Comparison of ENCODE assay signal across 40 cellular contexts in the genomic region with DNA sequence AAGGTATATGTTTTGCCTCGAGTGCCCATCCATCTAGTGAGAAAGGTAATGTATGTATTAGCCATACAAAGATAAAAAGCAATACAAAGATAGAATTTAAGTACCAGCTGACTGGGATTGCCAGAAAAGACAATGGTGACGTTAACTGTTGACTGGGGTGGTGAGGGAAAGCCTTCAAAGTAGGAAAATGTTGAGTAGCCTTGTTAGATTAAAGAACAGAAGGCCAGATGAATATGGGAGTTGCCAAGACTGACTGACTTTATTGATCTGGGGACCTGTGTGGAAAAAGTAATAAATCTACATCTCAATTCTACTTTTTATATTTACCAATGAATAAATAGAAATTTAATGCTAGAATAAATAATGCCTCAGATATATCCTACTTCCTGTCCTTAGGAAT.
"Had no signal": no experiment of that assay in that cellular context is flagged by ENCODE, and none has a peak within 500 bp of the region (broad histone marks: within the 10 kb centered on the region; RNA-seq: fewer than 3 reads in every experiment).

No MANE protein-coding gene starts in this region.

- H3K27ac Mint-ChIP-seq: activated naive CD4-positive, alpha-beta T cell treated with anti-CD3 and anti-CD28 coated beads for 36 hours; activated naive CD4-positive, alpha-beta T cell treated with anti-CD3 and anti-CD28 coated beads, Interleukin-2, amount 10 ng/mL, durations not matched to agents 7 days and 5 days; activated naive CD4-positive, alpha-beta T cell treated with anti-CD3 and anti-CD28 coated beads, Interleukin-2, amount 50 U/mL, for 24 hours; activated naive CD4-positive, alpha-beta T cell treated with anti-CD3 and anti-CD28 coated beads, Interleukin-2, amount 50 U/mL, for 72 hours; activated naive CD8-positive, alpha-beta T cell; activated naive CD8-positive, alpha-beta T cell treated with anti-CD3 and anti-CD28 coated beads for 36 hours; activated naive CD8-positive, alpha-beta T cell treated with anti-CD3 and anti-CD28 coated beads, Interleukin-2, amount 10 ng/mL, durations not matched to agents 7 days and 5 days; activated naive CD8-positive, alpha-beta T cell treated with anti-CD3 and anti-CD28 coated beads, Interleukin-2, amount 50 U/mL, for 24 hours; activated T-cell treated with anti-CD3 and anti-CD28 coated beads, Interleukin-2, amount 50 U/mL, for 24 hours; activated T-cell treated with anti-CD3 and anti-CD28 coated beads, Interleukin-2, amount 50 U/mL, for 72 hours; activated T-helper 1 cell treated with anti-CD3 and anti-CD28 coated beads, Interleukin-12 subunit alpha, Interleukin-12 subunit beta, Interleukin-2, Interleukin-4 antibody, amounts not matched to agents 30 ng/mL and 10 ng/mL and 1 ng/mL, durations not matched to agents 14 hours and 24 hours and 36 hours; activated T-helper 17 cell treated with anti-CD3 and anti-CD28 coated beads, Interleukin-2, amount 50 U/mL, for 72 hours; activated T-helper 2 cell treated with anti-CD3 and anti-CD28 coated beads, Interferon-gamma antibody, Interleukin-2, Interleukin-4, amounts not matched to agents 10 μg/mL and 5 μg/mL and 100 μg/mL, durations not matched to agents 14 hours and 24 hours and 36 hours; brain had no signal

- H3K27me3 Mint-ChIP-seq: activated naive CD4-positive, alpha-beta T cell treated with anti-CD3 and anti-CD28 coated beads, Interleukin-2, amount 10 ng/mL, durations not matched to agents 7 days and 5 days; activated naive CD4-positive, alpha-beta T cell treated with anti-CD3 and anti-CD28 coated beads, Interleukin-2, amount 50 U/mL, for 24 hours; activated naive CD8-positive, alpha-beta T cell; activated naive CD8-positive, alpha-beta T cell treated with anti-CD3 and anti-CD28 coated beads for 36 hours; activated naive CD8-positive, alpha-beta T cell treated with anti-CD3 and anti-CD28 coated beads, Interleukin-2, amount 10 ng/mL, durations not matched to agents 7 days and 5 days; activated naive CD8-positive, alpha-beta T cell treated with anti-CD3 and anti-CD28 coated beads, Interleukin-2, amount 50 U/mL, for 24 hours; activated T-cell treated with anti-CD3 and anti-CD28 coated beads, Interleukin-2, amount 50 U/mL, for 24 hours; activated T-helper 17 cell treated with anti-CD3 and anti-CD28 coated beads, Interleukin-2, amount 50 U/mL, for 72 hours; central memory CD8-positive, alpha-beta T cell had no signal

- H3K9me3 ChIP-seq: adrenal gland, ascending aorta, body of pancreas, breast epithelium had no signal

- H3K4me1 Mint-ChIP-seq: activated naive CD4-positive, alpha-beta T cell treated with anti-CD3 and anti-CD28 coated beads, Interleukin-2, amount 10 ng/mL, durations not matched to agents 7 days and 5 days; activated naive CD4-positive, alpha-beta T cell treated with anti-CD3 and anti-CD28 coated beads, Interleukin-2, amount 50 U/mL, for 24 hours; activated naive CD8-positive, alpha-beta T cell treated with anti-CD3 and anti-CD28 coated beads for 36 hours; activated naive CD8-positive, alpha-beta T cell treated with anti-CD3 and anti-CD28 coated beads, Interleukin-2, amount 10 ng/mL, durations not matched to agents 7 days and 5 days; activated naive CD8-positive, alpha-beta T cell treated with anti-CD3 and anti-CD28 coated beads, Interleukin-2, amount 50 U/mL, for 24 hours; activated T-helper 17 cell treated with anti-CD3 and anti-CD28 coated beads, Interleukin-2, amount 50 U/mL, for 72 hours; brain; central memory CD8-positive, alpha-beta T cell had no signal

- DNase-seq: activated effector memory CD4-positive, alpha-beta T cell treated with anti-CD3 and anti-CD28 coated beads, Interleukin-2, amount 50 U/mL, for 16 hours; activated effector memory CD4-positive, alpha-beta T cell treated with Interleukin-2 at 50 U/mL for 16 hours; activated gamma-delta T cell; activated gamma-delta T cell treated with Interleukin-2 at 50 U/mL for 16 hours; activated naive CD4-positive, alpha-beta T cell; activated naive CD4-positive, alpha-beta T cell treated with anti-CD3 and anti-CD28 coated beads for 36 hours; activated naive CD4-positive, alpha-beta T cell treated with anti-CD3 and anti-CD28 coated beads, Interleukin-2, amount 10 ng/mL, durations not matched to agents 7 days and 5 days; activated naive CD4-positive, alpha-beta T cell treated with anti-CD3 and anti-CD28 coated beads, Interleukin-2, amount 50 U/mL, for 16 hours; activated naive CD4-positive, alpha-beta T cell treated with Interleukin-2 at 50 U/mL for 16 hours; activated naive CD8-positive, alpha-beta T cell treated with anti-CD3 and anti-CD28 coated beads for 36 hours; activated naive CD8-positive, alpha-beta T cell treated with anti-CD3 and anti-CD28 coated beads, Interleukin-2, amount 10 ng/mL, durations not matched to agents 7 days and 5 days; activated naive CD8-positive, alpha-beta T cell treated with anti-CD3 and anti-CD28 coated beads, Interleukin-2, amount 50 U/mL, for 24 hours; activated T-cell treated with anti-CD3 and anti-CD28 coated beads, Interleukin-2, amount 50 U/mL, for 1 hour; activated T-cell treated with anti-CD3 and anti-CD28 coated beads, Interleukin-2, amount 50 U/mL, for 24 hours; activated T-cell treated with anti-CD3 and anti-CD28 coated beads, Interleukin-2, amount 50 U/mL, for 4 hours; activated T-cell treated with anti-CD3 and anti-CD28 coated beads, Interleukin-2, amount 50 U/mL, for 48 hours; activated T-cell treated with anti-CD3 and anti-CD28 coated beads, Interleukin-2, amount 50 U/mL, for 72 hours; adrenal gland; amniotic stem cell; amygdala; anterior cingulate cortex; aorta; body of pancreas; brain microvascular endothelial cell; caudate nucleus; central memory CD4-positive, alpha-beta T cell; cerebellar nuclear complex had no signal

- ATAC-seq: activated naive CD4-positive, alpha-beta T cell treated with anti-CD3 and anti-CD28 coated beads, Interleukin-2, amount 50 U/mL, for 72 hours; activated naive CD8-positive, alpha-beta T cell treated with anti-CD3 and anti-CD28 coated beads, Interleukin-2, amount 50 U/mL, for 24 hours; activated T-cell treated with anti-CD3 and anti-CD28 coated beads, Interleukin-2, amount 50 U/mL, for 4 hours; activated T-cell treated with anti-CD3 and anti-CD28 coated beads, Interleukin-2, amount 50 U/mL, for 72 hours; activated T-helper 17 cell treated with anti-CD3 and anti-CD28 coated beads, Interleukin-2, amount 50 U/mL, for 72 hours; body of pancreas had no signal

- H3K36me3 Mint-ChIP-seq: activated naive CD4-positive, alpha-beta T cell treated with anti-CD3 and anti-CD28 coated beads, Interleukin-2, amount 10 ng/mL, durations not matched to agents 7 days and 5 days; activated naive CD4-positive, alpha-beta T cell treated with anti-CD3 and anti-CD28 coated beads, Interleukin-2, amount 50 U/mL, for 24 hours; activated naive CD4-positive, alpha-beta T cell treated with anti-CD3 and anti-CD28 coated beads, Interleukin-2, amount 50 U/mL, for 72 hours; activated naive CD8-positive, alpha-beta T cell; activated naive CD8-positive, alpha-beta T cell treated with anti-CD3 and anti-CD28 coated beads for 36 hours; activated naive CD8-positive, alpha-beta T cell treated with anti-CD3 and anti-CD28 coated beads, Interleukin-2, amount 10 ng/mL, durations not matched to agents 7 days and 5 days; brain had no signal

- H3K36me3 ChIP-seq: adrenal gland, ascending aorta, brain microvascular endothelial cell, breast epithelium, cardiac muscle cell had no signal

- H3K27me3 ChIP-seq: adrenal gland, ascending aorta, body of pancreas, brain microvascular endothelial cell, breast epithelium, cardiac muscle cell had no signal

- H3K27ac ChIP-seq: adrenal gland, ascending aorta, body of pancreas, brain microvascular endothelial cell, breast epithelium, cardiac muscle cell had no signal

- FAIRE-seq: astrocyte, bronchial epithelial cell had no signal

- H3K4me3 ChIP-seq: adrenal gland, ascending aorta, body of pancreas, breast epithelium, cardiac muscle cell had no signal

- H3K4me3 Mint-ChIP-seq: activated naive CD4-positive, alpha-beta T cell treated with anti-CD3 and anti-CD28 coated beads for 36 hours; activated naive CD4-positive, alpha-beta T cell treated with anti-CD3 and anti-CD28 coated beads, Interleukin-2, amount 10 ng/mL, durations not matched to agents 7 days and 5 days; activated naive CD4-positive, alpha-beta T cell treated with anti-CD3 and anti-CD28 coated beads, Interleukin-2, amount 50 U/mL, for 24 hours; activated naive CD8-positive, alpha-beta T cell; activated naive CD8-positive, alpha-beta T cell treated with anti-CD3 and anti-CD28 coated beads for 36 hours; activated naive CD8-positive, alpha-beta T cell treated with anti-CD3 and anti-CD28 coated beads, Interleukin-2, amount 10 ng/mL, durations not matched to agents 7 days and 5 days; activated naive CD8-positive, alpha-beta T cell treated with anti-CD3 and anti-CD28 coated beads, Interleukin-2, amount 50 U/mL, for 24 hours; activated T-cell treated with anti-CD3 and anti-CD28 coated beads, Interleukin-2, amount 50 U/mL, for 24 hours; activated T-cell treated with anti-CD3 and anti-CD28 coated beads, Interleukin-2, amount 50 U/mL, for 4 hours; activated T-cell treated with anti-CD3 and anti-CD28 coated beads, Interleukin-2, amount 50 U/mL, for 72 hours; activated T-helper 1 cell treated with anti-CD3 and anti-CD28 coated beads, Interleukin-12 subunit alpha, Interleukin-12 subunit beta, Interleukin-2, Interleukin-4 antibody, amounts not matched to agents 30 ng/mL and 10 ng/mL and 1 ng/mL, durations not matched to agents 14 hours and 24 hours and 36 hours; activated T-helper 17 cell treated with anti-CD3 and anti-CD28 coated beads, Interleukin-2, amount 50 U/mL, for 72 hours; brain; central memory CD8-positive, alpha-beta T cell had no signal

- H3K4me1 ChIP-seq: adrenal gland, ascending aorta, body of pancreas, breast epithelium had no signal

- H3K9me3 Mint-ChIP-seq: activated naive CD4-positive, alpha-beta T cell treated with anti-CD3 and anti-CD28 coated beads for 36 hours; activated naive CD4-positive, alpha-beta T cell treated with anti-CD3 and anti-CD28 coated beads, Interleukin-2, amount 10 ng/mL, durations not matched to agents 7 days and 5 days; activated naive CD4-positive, alpha-beta T cell treated with anti-CD3 and anti-CD28 coated beads, Interleukin-2, amount 50 U/mL, for 24 hours; activated naive CD8-positive, alpha-beta T cell treated with anti-CD3 and anti-CD28 coated beads, Interleukin-2, amount 10 ng/mL, durations not matched to agents 7 days and 5 days; activated T-cell treated with anti-CD3 and anti-CD28 coated beads, Interleukin-2, amount 50 U/mL, for 24 hours; activated T-cell treated with anti-CD3 and anti-CD28 coated beads, Interleukin-2, amount 50 U/mL, for 4 hours; activated T-helper 1 cell treated with anti-CD3 and anti-CD28 coated beads, Interleukin-12 subunit alpha, Interleukin-12 subunit beta, Interleukin-2, Interleukin-4 antibody, amounts not matched to agents 30 ng/mL and 10 ng/mL and 1 ng/mL, durations not matched to agents 14 hours and 24 hours and 36 hours; activated T-helper 17 cell treated with anti-CD3 and anti-CD28 coated beads, Interleukin-2, amount 50 U/mL, for 72 hours; activated T-helper 2 cell treated with anti-CD3 and anti-CD28 coated beads, Interferon-gamma antibody, Interleukin-2, Interleukin-4, amounts not matched to agents 10 μg/mL and 5 μg/mL and 100 μg/mL, durations not matched to agents 14 hours and 24 hours and 36 hours had no signal
